In the genomic region with DNA sequence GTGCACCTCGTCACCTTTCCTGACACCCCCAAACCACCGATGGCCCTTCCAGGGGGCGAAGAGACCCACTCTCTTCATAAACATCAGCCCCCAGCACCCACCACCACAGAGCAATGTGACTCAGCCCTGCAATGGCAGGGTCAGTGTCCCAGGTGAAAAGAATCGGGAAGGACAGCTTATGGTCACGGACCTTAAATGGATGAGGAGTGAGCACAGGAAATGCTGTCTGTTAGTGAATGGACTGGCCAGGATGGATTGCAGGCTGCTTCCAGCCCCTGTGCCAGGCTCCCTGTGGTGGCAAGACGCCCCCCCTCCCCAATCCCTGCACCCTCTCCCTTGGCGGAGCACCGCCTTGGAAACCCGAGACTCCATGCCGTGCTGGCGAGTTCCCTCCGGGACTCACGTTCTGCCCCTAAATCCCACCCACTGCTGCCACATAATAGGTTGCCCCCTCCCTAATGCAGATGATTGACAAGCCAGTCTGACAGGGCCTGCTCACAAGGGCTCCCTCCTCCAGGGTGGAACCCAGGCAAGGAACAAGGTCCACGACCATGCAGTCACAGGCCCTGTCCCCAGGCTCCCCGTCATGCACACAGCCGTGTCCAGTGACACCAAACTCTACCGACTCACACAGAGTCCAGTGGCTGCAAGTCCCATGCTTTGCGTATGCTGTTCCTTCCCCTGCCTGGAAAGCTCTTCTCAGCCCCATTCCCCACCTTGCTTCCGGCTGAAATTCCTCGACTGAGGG, we compare ENCODE assay signal across 1 cellular context.
A peak's percentile ranks its signal among the peaks of the same experiment; 100 is the strongest.
TF ChIP-seq lines count a peak whose summit lies in the region.

No MANE protein-coding gene starts in this region.

TF ChIP-seq in HepG2, 621 proteins besides CTCF, POLR2A, EP300 and RAD21 (continued from another document and continues in another):
- TF ChIP-seq, protein P1, sequence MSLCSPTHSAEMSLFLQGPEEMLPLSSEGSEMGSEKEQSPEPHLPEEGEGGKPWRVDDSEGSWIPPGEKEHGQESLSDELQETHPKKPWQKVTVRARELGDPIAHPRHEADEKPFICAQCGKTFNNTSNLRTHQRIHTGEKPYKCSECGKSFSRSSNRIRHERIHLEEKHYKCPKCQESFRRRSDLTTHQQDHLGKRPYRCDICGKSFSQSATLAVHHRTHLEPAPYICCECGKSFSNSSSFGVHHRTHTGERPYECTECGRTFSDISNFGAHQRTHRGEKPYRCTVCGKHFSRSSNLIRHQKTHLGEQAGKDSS (CRISPR knock-in tag; IDR thresholded peaks at IDR 0.05; ENCODE audit: borderline replicate concordance, low read depth), result no peak; the same call in 1 of the 2 replicates
- TF ChIP-seq SAP130 (CRISPR knock-in tag; IDR thresholded peaks at IDR 0.05; ENCODE audit: low read depth) (peak; percentile 70), BHLHE40 (IDR thresholded peaks at IDR 0.05; ENCODE audit: low read length) (peak; percentile 68; the same call in 1 of the 2 replicates), ZNF678 (CRISPR knock-in tag; IDR thresholded peaks at IDR 0.05) (no peak), FOSL2 (CRISPR knock-in tag; IDR thresholded peaks at IDR 0.05) (peak; percentile 33), FOXK2 (IDR thresholded peaks at IDR 0.05) (no peak), PTBP1 (IDR thresholded peaks at IDR 0.05; ENCODE audit: low read depth, low read length, poor library complexity, severe bottlenecking) (no peak), ZNF431 (CRISPR knock-in tag; IDR thresholded peaks at IDR 0.05; ENCODE audit: borderline replicate concordance, low read depth) (0 out of 2 replicates have a peak, but pooled peaks have one; percentile 10), KAT2B (IDR thresholded peaks at IDR 0.05; ENCODE audit: borderline replicate concordance, low read depth, low read length) (no peak), SMC3 (IDR thresholded peaks at IDR 0.05; ENCODE audit: low read length) (no peak), ISX (CRISPR knock-in tag; conservative IDR thresholded peaks at IDR 0.05) (no peak), ZNF790 (CRISPR knock-in tag; IDR thresholded peaks at IDR 0.05; ENCODE audit: borderline replicate concordance) (no peak), GLMP (CRISPR knock-in tag; IDR thresholded peaks at IDR 0.05; ENCODE audit: borderline replicate concordance) (no peak), GABPA (IDR thresholded peaks at IDR 0.05; ENCODE audit: low read depth, low read length) (no peak), GABPA (CRISPR knock-in tag; IDR thresholded peaks at IDR 0.05; ENCODE audit: low read depth) (no peak), ZFY (CRISPR knock-in tag; IDR thresholded peaks at IDR 0.05) (peak; percentile 65), FOXA3 (CRISPR knock-in tag; IDR thresholded peaks at IDR 0.05) (0 out of 2 replicates have a peak, but pooled peaks have one; percentile 14), ZC3H4 (CRISPR knock-in tag; IDR thresholded peaks at IDR 0.05; ENCODE audit: borderline replicate concordance) (no peak), POGZ (CRISPR knock-in tag; IDR thresholded peaks at IDR 0.05) (no peak; the same call in 1 of the 2 replicates), MNT (IDR thresholded peaks at IDR 0.05) (peak; percentile 31), ZHX1 (CRISPR knock-in tag; IDR thresholded peaks at IDR 0.05; ENCODE audit: low read depth) (peak; percentile 72; the same call in 1 of the 2 replicates), KLF6 (CRISPR knock-in tag; IDR thresholded peaks at IDR 0.05) (no peak; the same call in 1 of the 2 replicates), RORA (CRISPR knock-in tag; IDR thresholded peaks at IDR 0.05) (no peak), ZNF292 (CRISPR knock-in tag; IDR thresholded peaks at IDR 0.05; ENCODE audit: borderline replicate concordance, low read depth) (no peak), NFIC (IDR thresholded peaks at IDR 0.05; ENCODE audit: low read length) (no peak), SRSF1 (optimal IDR thresholded peaks at IDR 0.05; ENCODE audit: low read depth, low read length) (no peak), BCL6 (CRISPR knock-in tag; IDR thresholded peaks at IDR 0.05) (no peak), RCOR2 (CRISPR knock-in tag; IDR thresholded peaks at IDR 0.05) (no peak), TGIF2 (CRISPR knock-in tag; IDR thresholded peaks at IDR 0.05) (no peak), AKNA (CRISPR knock-in tag; IDR thresholded peaks at IDR 0.05; ENCODE audit: borderline replicate concordance) (no peak), JUND (CRISPR knock-in tag; IDR thresholded peaks at IDR 0.05) (no peak), WIZ (CRISPR knock-in tag; IDR thresholded peaks at IDR 0.05) (0 out of 2 replicates have a peak, but pooled peaks have one; percentile 54)
- TF ChIP-seq, protein P2, sequence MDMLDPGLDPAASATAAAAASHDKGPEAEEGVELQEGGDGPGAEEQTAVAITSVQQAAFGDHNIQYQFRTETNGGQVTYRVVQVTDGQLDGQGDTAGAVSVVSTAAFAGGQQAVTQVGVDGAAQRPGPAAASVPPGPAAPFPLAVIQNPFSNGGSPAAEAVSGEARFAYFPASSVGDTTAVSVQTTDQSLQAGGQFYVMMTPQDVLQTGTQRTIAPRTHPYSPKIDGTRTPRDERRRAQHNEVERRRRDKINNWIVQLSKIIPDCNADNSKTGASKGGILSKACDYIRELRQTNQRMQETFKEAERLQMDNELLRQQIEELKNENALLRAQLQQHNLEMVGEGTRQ (IDR thresholded peaks at IDR 0.05; ENCODE audit: low read depth, low read length), result no peak
- TF ChIP-seq, protein P2 (CRISPR knock-in tag; IDR thresholded peaks at IDR 0.05; ENCODE audit: borderline replicate concordance), result no peak
- TF ChIP-seq, protein P3, sequence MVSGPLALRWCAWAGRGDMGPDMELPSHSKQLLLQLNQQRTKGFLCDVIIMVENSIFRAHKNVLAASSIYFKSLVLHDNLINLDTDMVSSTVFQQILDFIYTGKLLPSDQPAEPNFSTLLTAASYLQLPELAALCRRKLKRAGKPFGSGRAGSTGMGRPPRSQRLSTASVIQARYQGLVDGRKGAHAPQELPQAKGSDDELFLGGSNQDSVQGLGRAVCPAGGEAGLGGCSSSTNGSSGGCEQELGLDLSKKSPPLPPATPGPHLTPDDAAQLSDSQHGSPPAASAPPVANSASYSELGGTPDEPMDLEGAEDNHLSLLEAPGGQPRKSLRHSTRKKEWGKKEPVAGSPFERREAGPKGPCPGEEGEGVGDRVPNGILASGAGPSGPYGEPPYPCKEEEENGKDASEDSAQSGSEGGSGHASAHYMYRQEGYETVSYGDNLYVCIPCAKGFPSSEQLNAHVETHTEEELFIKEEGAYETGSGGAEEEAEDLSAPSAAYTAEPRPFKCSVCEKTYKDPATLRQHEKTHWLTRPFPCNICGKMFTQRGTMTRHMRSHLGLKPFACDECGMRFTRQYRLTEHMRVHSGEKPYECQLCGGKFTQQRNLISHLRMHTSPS (CRISPR knock-in tag; IDR thresholded peaks at IDR 0.05; ENCODE audit: low read depth), result peak; percentile 56; the same call in 1 of the 2 replicates
- TF ChIP-seq, protein P4, sequence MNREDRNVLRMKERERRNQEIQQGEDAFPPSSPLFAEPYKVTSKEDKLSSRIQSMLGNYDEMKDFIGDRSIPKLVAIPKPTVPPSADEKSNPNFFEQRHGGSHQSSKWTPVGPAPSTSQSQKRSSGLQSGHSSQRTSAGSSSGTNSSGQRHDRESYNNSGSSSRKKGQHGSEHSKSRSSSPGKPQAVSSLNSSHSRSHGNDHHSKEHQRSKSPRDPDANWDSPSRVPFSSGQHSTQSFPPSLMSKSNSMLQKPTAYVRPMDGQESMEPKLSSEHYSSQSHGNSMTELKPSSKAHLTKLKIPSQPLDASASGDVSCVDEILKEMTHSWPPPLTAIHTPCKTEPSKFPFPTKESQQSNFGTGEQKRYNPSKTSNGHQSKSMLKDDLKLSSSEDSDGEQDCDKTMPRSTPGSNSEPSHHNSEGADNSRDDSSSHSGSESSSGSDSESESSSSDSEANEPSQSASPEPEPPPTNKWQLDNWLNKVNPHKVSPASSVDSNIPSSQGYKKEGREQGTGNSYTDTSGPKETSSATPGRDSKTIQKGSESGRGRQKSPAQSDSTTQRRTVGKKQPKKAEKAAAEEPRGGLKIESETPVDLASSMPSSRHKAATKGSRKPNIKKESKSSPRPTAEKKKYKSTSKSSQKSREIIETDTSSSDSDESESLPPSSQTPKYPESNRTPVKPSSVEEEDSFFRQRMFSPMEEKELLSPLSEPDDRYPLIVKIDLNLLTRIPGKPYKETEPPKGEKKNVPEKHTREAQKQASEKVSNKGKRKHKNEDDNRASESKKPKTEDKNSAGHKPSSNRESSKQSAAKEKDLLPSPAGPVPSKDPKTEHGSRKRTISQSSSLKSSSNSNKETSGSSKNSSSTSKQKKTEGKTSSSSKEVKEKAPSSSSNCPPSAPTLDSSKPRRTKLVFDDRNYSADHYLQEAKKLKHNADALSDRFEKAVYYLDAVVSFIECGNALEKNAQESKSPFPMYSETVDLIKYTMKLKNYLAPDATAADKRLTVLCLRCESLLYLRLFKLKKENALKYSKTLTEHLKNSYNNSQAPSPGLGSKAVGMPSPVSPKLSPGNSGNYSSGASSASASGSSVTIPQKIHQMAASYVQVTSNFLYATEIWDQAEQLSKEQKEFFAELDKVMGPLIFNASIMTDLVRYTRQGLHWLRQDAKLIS (CRISPR knock-in tag; IDR thresholded peaks at IDR 0.05), result no peak
- TF ChIP-seq, protein P5, sequence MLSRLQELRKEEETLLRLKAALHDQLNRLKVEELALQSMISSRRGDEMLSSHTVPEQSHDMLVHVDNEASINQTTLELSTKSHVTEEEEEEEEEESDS (CRISPR knock-in tag; IDR thresholded peaks at IDR 0.05; ENCODE audit: borderline replicate concordance), result no peak
